Comparison of ENCODE assay signal across 19 cellular contexts in the genomic region with DNA sequence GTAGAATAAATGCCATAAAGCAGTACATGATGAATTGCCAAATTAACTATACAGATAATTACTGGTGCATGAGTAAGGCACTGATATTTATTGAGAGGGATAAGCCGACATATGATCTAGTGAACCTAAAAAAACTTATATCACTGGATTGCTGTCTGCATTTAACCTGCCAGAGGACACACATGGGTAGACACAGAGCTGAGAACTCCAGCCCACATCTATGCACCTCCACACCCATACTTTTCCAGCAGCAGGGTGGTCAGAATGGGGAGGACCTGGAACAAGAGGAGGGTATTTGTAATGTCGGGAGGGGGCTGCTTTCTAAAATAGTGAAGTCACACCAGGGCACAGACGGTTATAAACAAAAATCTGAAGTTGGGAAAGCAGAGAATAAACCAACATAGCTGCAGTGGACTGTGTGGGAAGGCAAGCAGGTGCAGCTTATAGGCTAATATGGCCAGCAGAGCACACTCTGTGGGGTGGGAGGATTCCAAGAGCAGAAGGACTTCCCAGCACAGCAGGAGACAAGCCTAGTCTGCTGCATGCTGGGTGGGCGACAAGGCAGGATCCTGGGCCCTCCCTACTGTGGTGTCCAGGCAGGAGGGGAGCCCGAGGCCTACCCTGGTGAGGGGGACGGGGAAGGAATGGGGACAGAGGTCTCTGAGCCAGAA.
"Had no signal": no experiment of that assay in that cellular context is flagged by ENCODE, and none has a peak within 500 bp of the region (broad histone marks: within the 10 kb centered on the region; RNA-seq: fewer than 3 reads in every experiment).

No MANE protein-coding gene starts in this region.

- H3K9me3 Mint-ChIP-seq: activated naive CD4-positive, alpha-beta T cell treated with anti-CD3 and anti-CD28 coated beads, Interleukin-2, amount 50 U/mL, for 72 hours; activated T-cell treated with anti-CD3 and anti-CD28 coated beads, Interleukin-2, amount 50 U/mL, for 72 hours; nephron had no signal

- H3K27me3 ChIP-seq: esophagus muscularis mucosa, spleen had no signal

- H3K4me3 Mint-ChIP-seq: activated T-cell treated with anti-CD3 and anti-CD28 coated beads, Interleukin-2, amount 50 U/mL, for 72 hours; nephron had no signal

- ATAC-seq: activated naive CD4-positive, alpha-beta T cell treated with anti-CD3 and anti-CD28 coated beads, Interleukin-2, amount 50 U/mL, for 72 hours; activated T-cell treated with anti-CD3 and anti-CD28 coated beads, Interleukin-2, amount 50 U/mL, for 72 hours; SK-N-SH treated with all-trans-retinoic acid at 6 μM for 48 hours had no signal

- H3K4me1 ChIP-seq: tibial artery had no signal

- H3K4me3 ChIP-seq: esophagus muscularis mucosa, heart right ventricle, spleen, tibial artery had no signal

- H3K27ac Mint-ChIP-seq: activated naive CD4-positive, alpha-beta T cell treated with anti-CD3 and anti-CD28 coated beads, Interleukin-2, amount 50 U/mL, for 72 hours; activated T-cell treated with anti-CD3 and anti-CD28 coated beads, Interleukin-2, amount 50 U/mL, for 72 hours; nephron had no signal

- H3K27ac ChIP-seq: esophagus muscularis mucosa, heart right ventricle, tibial artery had no signal

- DNase-seq: activated CD4-positive, alpha-beta T cell treated with anti-CD3 and anti-CD28 coated beads, Interleukin-2, amount 50 U/mL, for 1 hour; activated effector memory CD4-positive, alpha-beta T cell treated with anti-CD3 and anti-CD28 coated beads, Interleukin-2, amount 50 U/mL, for 16 hours; activated T-cell treated with anti-CD3 and anti-CD28 coated beads, Interleukin-2, amount 50 U/mL, for 72 hours; amygdala; heart right ventricle; mesendoderm; nucleus accumbens; posterior cingulate gyrus; retina; spleen; stimulated activated CD4-positive, alpha-beta T cell treated with anti-CD3 and anti-CD28 coated beads, Interleukin-4, amount 100 ng/mL, for 4 hours; stimulated activated naive CD4-positive, alpha-beta T cell treated with Interleukin-2 at 50 U/mL for 16 hours; T-helper 1 cell; T1000; tibial artery had no signal

- H3K9me3 ChIP-seq: esophagus muscularis mucosa, heart right ventricle, spleen, tibial artery had no signal

- H3K36me3 ChIP-seq: esophagus muscularis mucosa, heart right ventricle, tibial artery had no signal
